Comparison of ENCODE assay signal across 12 cellular contexts in the genomic region with DNA sequence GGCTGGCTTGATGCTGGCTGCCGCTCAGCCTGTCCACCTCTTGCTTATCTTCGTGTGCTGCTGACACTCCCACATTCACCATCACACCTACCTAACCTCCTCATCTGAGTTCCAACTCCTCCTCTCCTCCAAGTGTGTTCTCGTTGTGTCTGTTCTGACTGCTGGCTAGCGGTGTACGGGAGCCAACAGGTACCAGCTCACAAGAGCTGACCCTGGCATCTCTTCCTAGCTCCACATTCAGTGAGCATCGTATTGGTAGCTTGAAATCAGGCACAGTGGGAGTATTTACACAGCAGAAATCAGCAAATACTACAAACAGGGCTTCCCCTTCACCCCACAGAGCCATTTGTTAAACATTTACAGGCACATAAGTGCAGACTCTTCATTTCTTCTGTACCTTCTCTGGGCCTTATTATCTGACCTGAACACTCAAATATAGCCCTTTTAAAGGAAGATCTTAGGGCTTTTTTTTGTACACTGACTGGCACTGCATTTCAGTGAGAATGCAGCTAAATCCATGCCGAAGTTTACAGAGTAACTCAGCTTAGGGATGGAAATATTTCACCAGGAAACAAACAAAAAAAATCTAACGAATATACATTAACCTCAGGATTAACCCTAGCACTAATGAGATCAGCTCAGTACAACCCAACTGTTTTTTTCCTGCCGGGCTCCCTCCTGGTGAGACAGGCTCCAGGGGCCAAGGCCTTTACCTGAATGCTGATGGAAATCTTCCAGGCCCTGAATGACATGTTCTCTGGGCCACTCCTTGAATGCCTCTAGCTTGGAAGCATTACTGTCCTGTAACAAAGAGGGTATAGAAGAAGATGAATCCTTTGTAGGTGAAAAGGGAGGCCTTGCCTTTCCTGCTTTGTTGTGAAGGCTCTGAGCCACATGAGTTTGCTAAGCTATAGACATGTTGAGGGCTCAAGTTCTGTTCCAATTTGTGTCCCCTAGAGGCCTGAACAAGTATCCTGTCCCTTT.
DNase-seq lines count a peak whose midpoint lies in the region; ATAC-seq, FAIRE-seq and TF ChIP-seq lines count a peak whose summit lies in the region.
"Had no signal": no experiment of that assay in that cellular context is flagged by ENCODE, and none has a peak within 500 bp of the region (broad histone marks: within the 10 kb centered on the region; RNA-seq: fewer than 3 reads in every experiment).

No MANE protein-coding gene starts in this region.

- H2AFZ ChIP-seq in DND-41 (ENCODE audit: low read depth, low read length) (0 out of 2 replicates have a peak overlapping the region, but pooled peaks have one; percentile 5), H1 (ENCODE audit: low read length) (peak overlapping the region; percentile 63; the same call in 1 of the 2 replicates), neuronal stem cell (ENCODE audit: low read length) (no peak overlapping the region)

- 80% methylated on average over 9 of the region's 9 CpGs; no CpG with 5 or more reads in 1 of the 2 experiments for WGBS in H1 (ENCODE audit: extremely low coverage in 1 of 2, insufficient coverage in 1 of 2, insufficient read length in 1 of 2, insufficient replicate concordance in 2 of 2, low coverage in 1 of 2, low lambda C conversion rate in 2 of 2, missing lambda C conversion rate in 1 of 2), 2 experiments
- no CpG with 5 or more reads among the region's 9 CpGs for WGBS in neuronal stem cell (ENCODE audit: extremely low coverage in 2 of 2, insufficient read length in 2 of 2, insufficient replicate concordance in 1 of 2), 2 donors

- H3K18ac ChIP-seq in H1 (ENCODE audit: extremely low read depth, low read length) (no peak overlapping the region), neuronal stem cell (ENCODE audit: low read length) (peak overlapping the region; percentile 78)

- H3K23ac ChIP-seq in H1 (ENCODE audit: insufficient read length) (no peak overlapping the region), neuronal stem cell (ENCODE audit: low read depth, low read length, poor library complexity) (no peak overlapping the region)

- no peak for TF ChIP-seq EP300 in H1 (IDR thresholded peaks at IDR 0.05; ENCODE audit: borderline replicate concordance in 1 of 2, low read depth in 2 of 2, low read length in 2 of 2)

- H3K27me3 Mint-ChIP-seq in endothelial cell (ENCODE audit: unreplicated experiment) (peaks cover 1% of the 10 kb centered on the region), chondrocyte (ENCODE audit: low read depth) (no peaks in the 10 kb centered on the region)

- H2BK12ac ChIP-seq in H1 (ENCODE audit: low read depth, low read length): peak overlapping the region; percentile 72; the same call in 1 of the 2 replicates
- H2BK12ac ChIP-seq in neuronal stem cell (ENCODE audit: low read length): no peak overlapping the region

- POLR2A ChIA-PET in H1 (lab: Charles Lee; ENCODE audit: partially characterized antibody): no interaction called here

- no peaks in the 10 kb centered on the region for H3K79me1 ChIP-seq in H1 (ENCODE audit: low read depth, low read length)
- no peaks in the 10 kb centered on the region for H3K79me1 ChIP-seq in neuronal stem cell (ENCODE audit: low read depth, low read length)

- no peaks in the 10 kb centered on the region for H3K23me2 ChIP-seq in H1 (ENCODE audit: low read depth, low read length)

- H3K4me3 ChIP-seq in DND-41 (ENCODE audit: low read depth in 1 of 2, low read length in 2 of 2): no peak overlapping the region
- H3K4me3 ChIP-seq in H1 (ENCODE audit: extremely low read depth in 1 of 4, insufficient read depth in 2 of 4, low read depth in 3 of 4, low read length in 4 of 4): no peak overlapping the region
- no peak overlapping the region for H3K4me3 ChIP-seq in neuronal stem cell (ENCODE audit: low read length in 2 of 2)
- H3K4me3 ChIP-seq: gastroesophageal sphincter, thoracic aorta had no signal

- TF ChIP-seq POLR2A in H1 (IDR thresholded peaks at IDR 0.05; ENCODE audit: control extremely low read depth in 1 of 2, low read depth in 2 of 2, low read length in 2 of 2): no peak

- no peak for TF ChIP-seq CTCF in DND-41 (IDR thresholded peaks at IDR 0.05; ENCODE audit: borderline replicate concordance, extremely low read depth, low read length, poor library complexity, severe bottlenecking)
- TF ChIP-seq CTCF in H1 (IDR thresholded peaks at IDR 0.05; ENCODE audit: control extremely low read depth in 1 of 3, insufficient read depth in 1 of 3, low read depth in 1 of 3, low read length in 3 of 3): no peak
- no peak for TF ChIP-seq CTCF in endothelial cell (IDR thresholded peaks at IDR 0.05; ENCODE audit: unreplicated experiment)
- no peak for TF ChIP-seq CTCF in chondrocyte (IDR thresholded peaks at IDR 0.05)

- H3K9me3 Mint-ChIP-seq in endothelial cell (ENCODE audit: unreplicated experiment): no peaks in the 10 kb centered on the region
- H3K9me3 Mint-ChIP-seq in chondrocyte (ENCODE audit: low read depth): no peaks in the 10 kb centered on the region

- H3K4me2 ChIP-seq in DND-41 (ENCODE audit: insufficient read depth, low read length) (no peak overlapping the region), H1 (ENCODE audit: insufficient read depth in 1 of 2, low read depth in 2 of 2, low read length in 2 of 2) (0 out of 4 replicates have a peak overlapping the region, but pooled peaks of 1 of the 2 experiments have one; percentile 18), neuronal stem cell (ENCODE audit: insufficient read depth, low read length, poor library complexity, severe bottlenecking) (no peak overlapping the region)

- H3K27ac Mint-ChIP-seq in endothelial cell (ENCODE audit: unreplicated experiment) (no peak overlapping the region), chondrocyte (ENCODE audit: unreplicated experiment) (no peak overlapping the region)

- H3K14ac ChIP-seq in H1 (ENCODE audit: insufficient read length) (no peak overlapping the region), neuronal stem cell (ENCODE audit: low read length) (no peak overlapping the region)

- H2BK5ac ChIP-seq in H1 (ENCODE audit: low read depth, low read length) (peak overlapping the region; percentile 36; the same call in 1 of the 2 replicates), neuronal stem cell (ENCODE audit: low read length) (no peak overlapping the region)

- H3K4ac ChIP-seq in H1 (replicated peaks; ENCODE audit: insufficient read length, low read depth, low read length): no peak overlapping the region
- no peak overlapping the region for H3K4ac ChIP-seq in neuronal stem cell (ENCODE audit: low read length)

- no peak overlapping the region for H2BK120ac ChIP-seq in H1 (replicated peaks; ENCODE audit: low read depth, low read length)
- no peak overlapping the region for H2BK120ac ChIP-seq in neuronal stem cell (ENCODE audit: low read depth, low read length)

- no peak overlapping the region for H2AK5ac ChIP-seq in H1 (ENCODE audit: low read depth, low read length)
- no peak overlapping the region for H2AK5ac ChIP-seq in neuronal stem cell (ENCODE audit: low read depth, low read length)

- H3K4me3 Mint-ChIP-seq in endothelial cell (ENCODE audit: unreplicated experiment) (no peak overlapping the region), chondrocyte (ENCODE audit: unreplicated experiment) (no peak overlapping the region)

- H2BK15ac ChIP-seq in H1 (ENCODE audit: low read length): peak overlapping the region; percentile 50; the same call in 1 of the 2 replicates
- H2BK15ac ChIP-seq in neuronal stem cell (ENCODE audit: low read length): no peak overlapping the region

- H3K79me2 ChIP-seq in DND-41 (ENCODE audit: insufficient read depth, low read length) (no peaks in the 10 kb centered on the region), H1 (ENCODE audit: control insufficient read depth in 1 of 2, insufficient read depth in 2 of 2, low read length in 2 of 2) (no peaks in the 10 kb centered on the region)

- H3K27me3 ChIP-seq in DND-41 (ENCODE audit: insufficient read depth, low read length, poor library complexity) (no peaks in the 10 kb centered on the region), H1 (replicated peaks in 1 of 4; ENCODE audit: control insufficient read depth in 3 of 4, extremely low read depth in 1 of 4, insufficient read depth in 3 of 4, low read length in 3 of 4) (no peaks in the 10 kb centered on the region), neuronal stem cell (ENCODE audit: control insufficient read depth in 3 of 3, insufficient read depth in 3 of 3, low read depth in 1 of 3, low read length in 3 of 3) (no peaks in the 10 kb centered on the region)
- H3K27me3 ChIP-seq: gastroesophageal sphincter had no signal

- CTCF ChIA-PET in H1 (lab: Charles Lee; ENCODE audit: partially characterized antibody): interaction anchor here (1.3 kb wide), 1 partner anchor 263 kb away, joined by 6 read pairs; no protein-coding TSS in a partner anchor

- H3K4me1 ChIP-seq in DND-41 (ENCODE audit: insufficient read depth, low read length): peaks cover 41% of the 10 kb centered on the region
- peaks cover 0 to 17% (median 3%) of the 10 kb centered on the region in 4 experiments; a peak in 4 of 7 replicates for H3K4me1 ChIP-seq in H1 (replicated peaks in 1 of 4; ENCODE audit: control insufficient read depth in 3 of 4, insufficient read depth in 4 of 4, low read length in 3 of 4)
- H3K4me1 ChIP-seq in neuronal stem cell (ENCODE audit: control insufficient read depth in 2 of 2, insufficient read depth in 1 of 2, low read depth in 1 of 2, low read length in 2 of 2): peaks cover 0 to 11% of the 10 kb centered on the region in 2 donors

- no peak overlapping the region for H2BK20ac ChIP-seq in H1 (ENCODE audit: low read length)

- TF ChIP-seq RAD21 in H1 (IDR thresholded peaks at IDR 0.05 in 1 of 2, conservative IDR thresholded peaks at IDR 0.05 in 1 of 2; ENCODE audit: low read depth in 2 of 2, low read length in 2 of 2): no peak

- no peaks in the 10 kb centered on the region for H3K36me3 Mint-ChIP-seq in endothelial cell (ENCODE audit: low read depth, unreplicated experiment)
- no peaks in the 10 kb centered on the region for H3K36me3 Mint-ChIP-seq in chondrocyte (ENCODE audit: low read depth)

- H3K27ac ChIP-seq in DND-41 (ENCODE audit: low read length): peak overlapping the region; percentile 44
- H3K27ac ChIP-seq in H1 (ENCODE audit: low read depth, low read length): no peak overlapping the region
- no peak overlapping the region for H3K27ac ChIP-seq in neuronal stem cell (replicated peaks; ENCODE audit: low read length)
- H3K27ac ChIP-seq: gastroesophageal sphincter, thoracic aorta had no signal

- H4K8ac ChIP-seq in H1 (ENCODE audit: extremely low read depth, insufficient read depth, low read length): no peak overlapping the region
- no peak overlapping the region for H4K8ac ChIP-seq in neuronal stem cell (ENCODE audit: low read depth, low read length)

- H3K36me3 ChIP-seq in DND-41 (ENCODE audit: insufficient read depth, low read length): no peaks in the 10 kb centered on the region
- H3K36me3 ChIP-seq in H1 (ENCODE audit: control insufficient read depth in 2 of 4, insufficient read depth in 4 of 4, low read length in 3 of 4): no peaks in the 10 kb centered on the region; a peak in 1 of 8 replicates
- H3K36me3 ChIP-seq in neuronal stem cell (replicated peaks in 1 of 2; ENCODE audit: control insufficient read depth in 2 of 2, insufficient read depth in 2 of 2, low read length in 2 of 2): no peaks in the 10 kb centered on the region
- H3K36me3 ChIP-seq: gastroesophageal sphincter, thoracic aorta had no signal

- ATAC-seq in DND-41 (ENCODE audit: insufficient read depth, low read depth): no peak
- ATAC-seq: gastroesophageal sphincter had no signal

- no peaks in the 10 kb centered on the region for H3K9me3 ChIP-seq in DND-41 (ENCODE audit: insufficient read depth, low read length, severe bottlenecking)
- no peaks in the 10 kb centered on the region for H3K9me3 ChIP-seq in H1 (ENCODE audit: insufficient read depth in 2 of 2, low read depth in 1 of 2, low read length in 1 of 2)
- peaks cover 0 to 1% of the 10 kb centered on the region in 2 donors for H3K9me3 ChIP-seq in neuronal stem cell (replicated peaks in 1 of 2; ENCODE audit: control insufficient read depth in 2 of 2, insufficient read depth in 1 of 2, low read depth in 1 of 2, low read length in 2 of 2)
- H3K9me3 ChIP-seq: gastroesophageal sphincter, thoracic aorta had no signal

- H4K20me1 ChIP-seq in DND-41 (ENCODE audit: insufficient read depth, low read length) (no peaks in the 10 kb centered on the region), H1 (replicated peaks in 1 of 2; ENCODE audit: control insufficient read depth in 1 of 2, insufficient read depth in 2 of 2, low read length in 2 of 2) (no peaks in the 10 kb centered on the region)

- no peak overlapping the region for H4K91ac ChIP-seq in H1 (replicated peaks; ENCODE audit: insufficient read length, low read length)
- H4K91ac ChIP-seq in neuronal stem cell (ENCODE audit: low read depth, low read length, poor library complexity): no peak overlapping the region

- no peak for FAIRE-seq in H1 (lab: Jason Lieb, UNC)

- H4K5ac ChIP-seq in H1 (ENCODE audit: insufficient read length, low read depth, low read length): no peak overlapping the region

- DNase-seq in DND-41 (no peak), NCI-H2081 (lab: John Stamatoyannopoulos, UW) (peak; percentile 49 to 80), H1 (ENCODE audit: low read depth in 1 of 2, low spot score in 2 of 2) (no peak), neuronal stem cell (ENCODE audit: low spot score) (no peak), endothelial cell (ENCODE audit: low spot score) (no peak), anterior cingulate cortex (lab: John Stamatoyannopoulos, UW) (no peak), chondrocyte (ENCODE audit: low spot score) (no peak)
- DNase-seq in central memory CD4-positive, alpha-beta T cell: no peak
- DNase-seq: activated CD4-positive, alpha-beta T cell treated with anti-CD3 and anti-CD28 coated beads for 1 hour; activated gamma-delta T cell treated with Interleukin-2 at 50 U/mL for 16 hours had no signal

- no peak overlapping the region for H3K56ac ChIP-seq in H1 (replicated peaks; ENCODE audit: insufficient read length, low read depth, low read length)

- peaks cover 21% of the 10 kb centered on the region for H3K4me1 Mint-ChIP-seq in endothelial cell (ENCODE audit: unreplicated experiment)
- H3K4me1 Mint-ChIP-seq in chondrocyte (ENCODE audit: low read depth): no peaks in the 10 kb centered on the region

- H3K9ac ChIP-seq in DND-41 (ENCODE audit: low read depth, low read length) (no peak overlapping the region), H1 (replicated peaks in 1 of 4; ENCODE audit: extremely low read depth in 1 of 4, low read depth in 3 of 4, low read length in 3 of 4) (no peak overlapping the region), neuronal stem cell (ENCODE audit: low read depth, low read length, poor library complexity) (no peak overlapping the region)

Comparison
In these comparisons a context has a peak if more than half of its experiments do, and no peak if none do; other contexts are left out.
1. DNase-seq: peak in NCI-H2081 (2 of 2); none in DND-41 (single experiment), H1 (0 of 2), neuronal stem cell (single experiment), endothelial cell (single experiment), anterior cingulate cortex (0 of 58), central memory CD4-positive, alpha-beta T cell (single experiment) and chondrocyte (single experiment).